In genomic region chr5:81899123-81899522, GRCh38 we compare ENCODE assay signal across 1 cellular context.
TF ChIP-seq lines count a peak whose summit lies in the region.

No MANE protein-coding gene starts in this region.

TF ChIP-seq in GM12878, 131 proteins besides CTCF, POLR2A, EP300 and RAD21 (continued from another document):
- no peak for TF ChIP-seq EZH2 (IDR thresholded peaks at IDR 0.05; ENCODE audit: borderline replicate concordance, control insufficient read depth, low read depth, low read length)
- no peak for TF ChIP-seq SIN3A (IDR thresholded peaks at IDR 0.05; ENCODE audit: low read depth, low read length)
- no peak for TF ChIP-seq E2F4 (IDR thresholded peaks at IDR 0.05; ENCODE audit: low read depth, low read length)
- no peak for TF ChIP-seq PBX3 (IDR thresholded peaks at IDR 0.05; ENCODE audit: insufficient replicate concordance, low read depth, low read length)
- no peak for TF ChIP-seq MXI1 (IDR thresholded peaks at IDR 0.05; ENCODE audit: low read depth, low read length)
- no peak for TF ChIP-seq ZNF274 (IDR thresholded peaks at IDR 0.05; ENCODE audit: insufficient read depth, insufficient read length)
- TF ChIP-seq IKZF2 (IDR thresholded peaks at IDR 0.05): no peak
- no peak for TF ChIP-seq RELB (IDR thresholded peaks at IDR 0.05; ENCODE audit: low read depth)
- TF ChIP-seq MYB (IDR thresholded peaks at IDR 0.05; ENCODE audit: borderline replicate concordance, low read depth, low read length): no peak
- TF ChIP-seq HDAC2 (IDR thresholded peaks at IDR 0.05): no peak
